Comparison of ENCODE assay signal across 7 cellular contexts in the genomic region with DNA sequence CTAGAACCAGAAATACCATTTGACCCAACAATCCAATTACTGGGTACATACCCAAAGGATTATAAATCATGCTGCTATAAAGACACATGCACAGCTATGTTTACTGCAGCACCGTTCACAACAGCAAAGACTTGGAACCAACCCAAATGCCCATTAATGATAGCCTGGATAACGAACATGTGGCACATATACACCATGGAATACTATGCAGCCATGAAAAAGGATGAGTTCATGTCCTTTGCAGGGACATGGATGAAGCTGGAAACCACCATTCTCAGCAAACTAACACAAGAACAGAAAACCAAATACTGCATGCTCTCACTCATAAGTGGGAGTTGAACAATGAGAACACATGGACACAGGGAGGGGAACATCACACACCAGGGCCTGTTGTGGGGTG. TPM values are rescaled to one million over a fixed set of nuclear protein-coding genes. Genes with fewer than 3 reads are reported as not detected.
A peak's percentile ranks its signal among the peaks of the same experiment; 100 is the strongest.
DNase-seq lines count a peak whose midpoint lies in the region; ATAC-seq and TF ChIP-seq lines count a peak whose summit lies in the region.
"Not testable (repeated sequence)": the region's sequence is repeated elsewhere in the genome, so short reads cannot be mapped to it uniquely, and the experiment has no call there.
"Had no signal": no experiment of that assay in that cellular context is flagged by ENCODE, and none has a peak within 500 bp of the region (broad histone marks: within the 10 kb centered on the region; RNA-seq: fewer than 3 reads in every experiment).

No MANE protein-coding gene starts in this region.

- H3K9me3 ChIP-seq in CD4-positive, alpha-beta T cell (ENCODE audit: control insufficient read depth, low read length) = not testable (repeated sequence)

- not testable (repeated sequence) for H3K4me3 Mint-ChIP-seq in CD4-positive, alpha-beta T cell; activated CD4-positive, alpha-beta memory T cell treated with anti-CD3 and anti-CD28 coated beads for 36 hours; activated CD8-positive, alpha-beta memory T cell treated with anti-CD3 and anti-CD28 coated beads, Interleukin-2, amount 10 ng/mL, durations not matched to agents 7 days and 5 days; activated naive CD8-positive, alpha-beta T cell; memory B cell
- peak overlapping the region in 1 of 3 donors; percentile 29 for H3K4me3 Mint-ChIP-seq in T-cell

- not testable (repeated sequence) for DNase-seq in CD4-positive, alpha-beta T cell; T-cell; activated CD4-positive, alpha-beta memory T cell treated with anti-CD3 and anti-CD28 coated beads for 36 hours; activated CD8-positive, alpha-beta memory T cell treated with anti-CD3 and anti-CD28 coated beads, Interleukin-2, amount 10 ng/mL, durations not matched to agents 7 days and 5 days; memory B cell (ENCODE audit: low spot score in 2 of 2)

- not testable (repeated sequence) for TF ChIP-seq CTCF in CD4-positive, alpha-beta T cell (IDR thresholded peaks at IDR 0.05)

- intact Hi-C loops in CD4-positive, alpha-beta T cell (cut with DNase I, micrococcal nuclease); activated CD4-positive, alpha-beta memory T cell treated with anti-CD3 and anti-CD28 coated beads for 36 hours (cut with micrococcal nuclease): not testable (repeated sequence)

- peak overlapping the region; percentile 5 for H3K27ac Mint-ChIP-seq in CD4-positive, alpha-beta T cell
- H3K27ac Mint-ChIP-seq in T-cell (peak overlapping the region; percentile 71 to 83), memory B cell (peak overlapping the region; percentile 45)
- peak overlapping the region; percentile 5 for H3K27ac Mint-ChIP-seq in activated CD4-positive, alpha-beta memory T cell treated with anti-CD3 and anti-CD28 coated beads for 36 hours
- H3K27ac Mint-ChIP-seq in activated CD8-positive, alpha-beta memory T cell treated with anti-CD3 and anti-CD28 coated beads, Interleukin-2, amount 10 ng/mL, durations not matched to agents 7 days and 5 days = peak overlapping the region; percentile 61
- peak overlapping the region; percentile 76 for H3K27ac Mint-ChIP-seq in activated naive CD8-positive, alpha-beta T cell

- not testable (repeated sequence) for H3K27ac ChIP-seq in CD4-positive, alpha-beta T cell (ENCODE audit: low read depth, low read length)

- POLR2A ChIA-PET in CD4-positive, alpha-beta T cell (lab: Charles Lee) = interaction anchor here (3.5 to 49.9 kb wide), 4 partner anchors 7 to 33 kb away, joined by 20 to 4232 read pairs (median 331); a partner anchor contains a TSS
- POLR2A ChIA-PET in T-cell (lab: Charles Lee); activated CD4-positive, alpha-beta memory T cell treated with anti-CD3 and anti-CD28 coated beads for 36 hours (lab: Charles Lee): not testable (repeated sequence)

- peaks cover 50% of the 10 kb centered on the region for H3K36me3 Mint-ChIP-seq in CD4-positive, alpha-beta T cell (ENCODE audit: low read depth)
- H3K36me3 Mint-ChIP-seq in T-cell = peaks cover 40% of the 10 kb centered on the region
- H3K36me3 Mint-ChIP-seq in activated CD4-positive, alpha-beta memory T cell treated with anti-CD3 and anti-CD28 coated beads for 36 hours = peaks cover 21% of the 10 kb centered on the region
- H3K36me3 Mint-ChIP-seq in activated CD8-positive, alpha-beta memory T cell treated with anti-CD3 and anti-CD28 coated beads, Interleukin-2, amount 10 ng/mL, durations not matched to agents 7 days and 5 days = peaks cover 40% of the 10 kb centered on the region
- H3K36me3 Mint-ChIP-seq in activated naive CD8-positive, alpha-beta T cell = peaks cover 29% of the 10 kb centered on the region
- H3K36me3 Mint-ChIP-seq in memory B cell = peaks cover 25% of the 10 kb centered on the region

- CTCF ChIA-PET in CD4-positive, alpha-beta T cell (lab: Charles Lee) = interaction anchor here (1.4 kb wide), 1 partner anchor 111 kb away, joined by 3 read pairs; no protein-coding TSS in a partner anchor
- CTCF ChIA-PET in T-cell (lab: Charles Lee) = interaction anchor here in 1 of 2 donors (0.6 kb wide), 1 partner anchor 12 kb away, joined by 3 read pairs; no protein-coding TSS in a partner anchor
- CTCF ChIA-PET in activated CD4-positive, alpha-beta memory T cell treated with anti-CD3 and anti-CD28 coated beads for 36 hours (lab: Charles Lee) = interaction anchor here (1.9 kb wide), 1 partner anchor 26 kb away, joined by 4 read pairs; a partner anchor contains a TSS
- CTCF ChIA-PET in activated CD8-positive, alpha-beta memory T cell treated with anti-CD3 and anti-CD28 coated beads, Interleukin-2, amount 10 ng/mL, durations not matched to agents 7 days and 5 days (lab: Charles Lee) = interaction anchor here (0.8 to 1.8 kb wide), 5 partner anchors 12 to 27 kb away, joined by 3 to 7 read pairs (median 3); no protein-coding TSS in a partner anchor

- not testable (repeated sequence) for H3K27me3 Mint-ChIP-seq in CD4-positive, alpha-beta T cell; T-cell; activated CD4-positive, alpha-beta memory T cell treated with anti-CD3 and anti-CD28 coated beads for 36 hours; activated CD8-positive, alpha-beta memory T cell treated with anti-CD3 and anti-CD28 coated beads, Interleukin-2, amount 10 ng/mL, durations not matched to agents 7 days and 5 days; activated naive CD8-positive, alpha-beta T cell; memory B cell

- H3K9me3 Mint-ChIP-seq in CD4-positive, alpha-beta T cell = peaks cover 12% of the 10 kb centered on the region
- H3K9me3 Mint-ChIP-seq in T-cell (peaks cover 17 to 36% (median 18%) of the 10 kb centered on the region in 3 donors), memory B cell (peaks cover 19% of the 10 kb centered on the region)
- H3K9me3 Mint-ChIP-seq in activated CD4-positive, alpha-beta memory T cell treated with anti-CD3 and anti-CD28 coated beads for 36 hours = peaks cover 38% of the 10 kb centered on the region
- H3K9me3 Mint-ChIP-seq in activated CD8-positive, alpha-beta memory T cell treated with anti-CD3 and anti-CD28 coated beads, Interleukin-2, amount 10 ng/mL, durations not matched to agents 7 days and 5 days (ENCODE audit: low read depth); activated naive CD8-positive, alpha-beta T cell (ENCODE audit: low read depth): not testable (repeated sequence)

- H3K27me3 ChIP-seq in CD4-positive, alpha-beta T cell (ENCODE audit: control insufficient read depth, insufficient read depth, low read length) = not testable (repeated sequence)

- H3K4me1 Mint-ChIP-seq in CD4-positive, alpha-beta T cell (ENCODE audit: low read depth) = peaks cover 56% of the 10 kb centered on the region
- H3K4me1 Mint-ChIP-seq in T-cell (peaks cover 40 to 68% (median 64%) of the 10 kb centered on the region in 3 donors), memory B cell (peaks cover 25% of the 10 kb centered on the region)
- H3K4me1 Mint-ChIP-seq in activated CD4-positive, alpha-beta memory T cell treated with anti-CD3 and anti-CD28 coated beads for 36 hours (ENCODE audit: low read depth) = peaks cover 24% of the 10 kb centered on the region
- H3K4me1 Mint-ChIP-seq in activated CD8-positive, alpha-beta memory T cell treated with anti-CD3 and anti-CD28 coated beads, Interleukin-2, amount 10 ng/mL, durations not matched to agents 7 days and 5 days = peaks cover 45% of the 10 kb centered on the region
- H3K4me1 Mint-ChIP-seq in activated naive CD8-positive, alpha-beta T cell (ENCODE audit: low read depth) = peaks cover 52% of the 10 kb centered on the region

- ATAC-seq in CD4-positive, alpha-beta T cell (ENCODE audit: poor library complexity); T-cell (replicated peaks in 1 of 4); activated CD8-positive, alpha-beta memory T cell treated with anti-CD3 and anti-CD28 coated beads, Interleukin-2, amount 10 ng/mL, durations not matched to agents 7 days and 5 days; memory B cell (ENCODE audit: low read depth): not testable (repeated sequence)

RNA-seq across cellular contexts. Expression of a gene that starts 21.8 kb away (rescaled TPM):
- total RNA-seq in CD4-positive, alpha-beta T cell = 10 to 100 TPM; 17.4 to 21.9 TPM
- total RNA-seq in T-cell = 10 to 100 TPM; 43.5 to 69.7 (median 48.5) TPM
- total RNA-seq in activated CD4-positive, alpha-beta memory T cell treated with anti-CD3 and anti-CD28 coated beads for 36 hours = 10 to 100 TPM; 16.5 to 17.2 TPM
- total RNA-seq in activated CD8-positive, alpha-beta memory T cell treated with anti-CD3 and anti-CD28 coated beads, Interleukin-2, amount 10 ng/mL, durations not matched to agents 7 days and 5 days = 10 to 100 TPM; 17.2 to 38.4 TPM
- total RNA-seq: GM23248 had no signal

RNA-seq across cellular contexts. Expression of a gene that starts 22.0 kb away (rescaled TPM):
- total RNA-seq in CD4-positive, alpha-beta T cell = 1,000 to 10,000 TPM; 4,357 to 4,503 TPM
- 1,000 to 10,000 TPM; 5,457 to 6,662 (median 6,121) TPM for total RNA-seq in T-cell
- 1,000 to 10,000 TPM; 6,098 to 6,314 TPM for total RNA-seq in activated CD4-positive, alpha-beta memory T cell treated with anti-CD3 and anti-CD28 coated beads for 36 hours
- total RNA-seq in activated CD8-positive, alpha-beta memory T cell treated with anti-CD3 and anti-CD28 coated beads, Interleukin-2, amount 10 ng/mL, durations not matched to agents 7 days and 5 days = 1,000 to 10,000 TPM; 6,920 to 7,161 TPM

RNA-seq across cellular contexts. Expression of a gene that starts 25.9 kb away (rescaled TPM):
- 10 to 100 TPM; 49.9 to 51.3 TPM for total RNA-seq in CD4-positive, alpha-beta T cell
- 100 to 1,000 TPM; 108 to 124 (median 118) TPM for total RNA-seq in T-cell
- total RNA-seq in activated CD4-positive, alpha-beta memory T cell treated with anti-CD3 and anti-CD28 coated beads for 36 hours = 10 to 100 TPM; 84.6 to 86.8 TPM
- 10 to 100 TPM; 76.7 to 95.8 TPM for total RNA-seq in activated CD8-positive, alpha-beta memory T cell treated with anti-CD3 and anti-CD28 coated beads, Interleukin-2, amount 10 ng/mL, durations not matched to agents 7 days and 5 days

RNA-seq across cellular contexts. Expression of a gene that starts 47.0 kb away (rescaled TPM):
- 1 to 10 TPM; 6.2 to 9.8 TPM for total RNA-seq in CD4-positive, alpha-beta T cell
- 10 to 100 TPM; 21.5 to 56.9 (median 42.9) TPM for total RNA-seq in T-cell
- total RNA-seq in activated CD4-positive, alpha-beta memory T cell treated with anti-CD3 and anti-CD28 coated beads for 36 hours = 10 to 100 TPM; 76.0 to 78.0 TPM
- total RNA-seq in activated CD8-positive, alpha-beta memory T cell treated with anti-CD3 and anti-CD28 coated beads, Interleukin-2, amount 10 ng/mL, durations not matched to agents 7 days and 5 days = 10 to 100 TPM; 79.1 to 79.4 TPM

Comparison
In these comparisons a context has a peak if more than half of its experiments do, and no peak if none do; other contexts are left out.
1. H3K27ac Mint-ChIP-seq: peak in every context shown above with its lines; median percentile 77 in T-cell; 76 in activated naive CD8-positive, alpha-beta T cell; 61 in activated CD8-positive, alpha-beta memory T cell treated with anti-CD3 and anti-CD28 coated beads, Interleukin-2, amount 10 ng/mL, durations not matched to agents 7 days and 5 days; 45 in memory B cell; 5 in CD4-positive, alpha-beta T cell; 5 in activated CD4-positive, alpha-beta memory T cell treated with anti-CD3 and anti-CD28 coated beads for 36 hours.